ENCODE assay signal across 8 cellular contexts in genomic region chr12:56266634-56267442, GRCh38. TPM values are rescaled to one million over a fixed set of nuclear protein-coding genes. Genes with fewer than 3 reads are reported as not detected.
A peak's percentile ranks its signal among the peaks of the same experiment; 100 is the strongest.
DNase-seq lines count a peak whose midpoint lies in the region; ATAC-seq lines count a peak whose summit lies in the region.

Gene COQ10A, plus strand, starts transcription at chr12:56266942. Its CDS starts 177 bp downstream, at chr12:56267119.

- peaks cover 6% of the 10 kb centered on the region for H3K36me3 ChIP-seq in effector memory CD4-positive, alpha-beta T cell (ENCODE audit: control insufficient read depth, insufficient read depth, low read length)

- peak within 1 kb of the TSS; percentile 92 for H3K4me3 ChIP-seq in effector memory CD4-positive, alpha-beta T cell (ENCODE audit: insufficient read depth, low read depth, low read length, poor library complexity, severe bottlenecking)

- DNase-seq in COLO668 (lab: John Stamatoyannopoulos, UW; ENCODE audit: unreplicated experiment) (peak; percentile 82), HPDE6-E6E7 (ENCODE audit: extremely low spot score) (peak; percentile 89), NK-92 (lab: John Stamatoyannopoulos, UW; ENCODE audit: unreplicated experiment) (peak; percentile 33), medulla oblongata (ENCODE audit: extremely low spot score) (peak; percentile 94)
- DNase-seq in effector memory CD4-positive, alpha-beta T cell, result peak; percentile 82 to 88 (median 87)
- DNase-seq in stimulated activated CD8-positive, alpha-beta memory T cell treated with anti-CD3 and anti-CD28 coated beads, Interleukin-12 subunit alpha, Interleukin-12 subunit beta, amount 100 ng/mL, for 1 hour (ENCODE audit: low read depth), result peak; percentile 86

- no peaks in the 10 kb centered on the region for H3K27me3 ChIP-seq in effector memory CD4-positive, alpha-beta T cell (replicated peaks; ENCODE audit: control insufficient read depth, insufficient read depth, low read length, poor library complexity, severe bottlenecking)

- H3K9me3 ChIP-seq in effector memory CD4-positive, alpha-beta T cell (ENCODE audit: control insufficient read depth, low read length), result no peaks in the 10 kb centered on the region

- H3K4me1 ChIP-seq in effector memory CD4-positive, alpha-beta T cell (ENCODE audit: control insufficient read depth, insufficient read depth, low read length, poor library complexity, severe bottlenecking), result peaks cover 10% of the 10 kb centered on the region

- CTCF ChIA-PET in activated CD8-positive, alpha-beta memory T cell treated with anti-CD3 and anti-CD28 coated beads for 36 hours (lab: Charles Lee), result interaction anchor here (0.7 to 2.1 kb wide), 11 partner anchors 8 to 212 kb away, joined by 3 to 10 read pairs (median 4); partner anchors contain the start of gene ANKRD52

- peak within 1 kb of the TSS; percentile 96 for H3K27ac ChIP-seq in effector memory CD4-positive, alpha-beta T cell (ENCODE audit: insufficient read depth, low read length, poor library complexity, severe bottlenecking)

- ATAC-seq in GM19463 (IDR thresholded peaks at IDR 0.05; ENCODE audit: unreplicated experiment), result peak; percentile 92

- POLR2A ChIA-PET in activated CD8-positive, alpha-beta memory T cell treated with anti-CD3 and anti-CD28 coated beads for 36 hours (lab: Charles Lee), result interaction anchor here (1.0 to 1.4 kb wide), 4 partner anchors 8 to 45 kb away, joined by 3 to 6 read pairs (median 4); partner anchors contain the start of genes ANKRD52 and RNF41

RNA-seq across cellular contexts. Expression of gene COQ10A, which starts in this region (rescaled TPM):
- 10 to 100 TPM; 10.2 to 12.1 TPM for total RNA-seq in activated CD8-positive, alpha-beta memory T cell treated with anti-CD3 and anti-CD28 coated beads for 36 hours

Comparison
In these comparisons a context has a peak if more than half of its experiments do, and no peak if none do; other contexts are left out.
1. Peak in every context shown above with its lines: DNase-seq, ATAC-seq, H3K4me3 ChIP-seq and H3K27ac ChIP-seq.
2. DNase-seq: peak in every context shown above with its lines; median percentile 94 in medulla oblongata; 89 in HPDE6-E6E7; 87 in effector memory CD4-positive, alpha-beta T cell; 86 in stimulated activated CD8-positive, alpha-beta memory T cell treated with anti-CD3 and anti-CD28 coated beads, Interleukin-12 subunit alpha, Interleukin-12 subunit beta, amount 100 ng/mL, for 1 hour; 82 in COLO668; 33 in NK-92.